15 cellular contexts compared by ENCODE assay signal in the genomic region with DNA sequence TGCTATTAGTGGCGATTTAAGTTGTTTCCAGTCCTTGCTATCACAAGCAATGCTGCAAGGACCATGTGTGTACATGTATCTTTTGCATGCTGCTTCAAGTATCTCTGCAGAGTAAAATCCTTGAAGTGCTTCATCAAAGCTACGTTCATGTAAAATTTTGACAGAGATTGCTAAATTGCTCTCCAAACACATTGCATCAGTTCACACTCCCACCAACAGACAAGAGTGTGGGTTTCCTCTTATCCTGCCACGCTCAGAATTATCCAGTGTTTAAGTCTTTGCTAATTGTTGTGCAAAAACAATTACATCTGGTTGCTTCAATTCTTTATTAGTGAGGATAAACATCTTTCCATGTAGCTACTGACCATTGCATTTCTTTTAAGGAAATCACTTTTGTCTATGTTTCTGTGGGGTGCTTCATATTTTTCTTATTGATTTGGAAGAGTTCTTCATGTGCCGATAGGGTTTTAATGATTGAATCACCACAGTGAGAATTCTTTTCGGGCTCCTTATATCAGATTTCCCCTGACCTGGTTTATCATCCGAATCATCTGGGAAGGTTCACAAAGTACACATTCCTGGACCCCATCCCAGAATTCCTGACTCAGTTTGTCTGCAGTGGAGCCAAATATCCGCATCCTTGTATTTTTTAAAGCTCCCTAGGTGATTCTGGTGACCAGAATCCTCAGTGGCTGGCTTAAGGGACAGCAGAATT.
"Had no signal": no experiment of that assay in that cellular context is flagged by ENCODE, and none has a peak within 500 bp of the region (broad histone marks: within the 10 kb centered on the region; RNA-seq: fewer than 3 reads in every experiment).

No MANE protein-coding gene starts in this region.

- FAIRE-seq: small intestine, urothelium cell line had no signal

- H3K4me2 ChIP-seq: neural progenitor cell had no signal

- H3K27ac ChIP-seq: breast epithelium, neural progenitor cell, parathyroid adenoma, stomach, thoracic aorta had no signal

- H3K4me3 ChIP-seq: breast epithelium, neural progenitor cell, stomach, thoracic aorta had no signal

- H3K9me3 ChIP-seq: breast epithelium, stomach, thoracic aorta had no signal

- H3K27me3 ChIP-seq: breast epithelium, stomach had no signal

- ATAC-seq: activated CD4-positive, CD25-positive, alpha-beta regulatory T cell treated with anti-CD3 and anti-CD28 coated beads, Interleukin-2, amount 50 U/mL, for 24 hours had no signal

- H3K79me2 ChIP-seq: parathyroid adenoma had no signal

- H3K9ac ChIP-seq: neural progenitor cell, parathyroid adenoma had no signal

- H3K4me1 ChIP-seq: breast epithelium, parathyroid adenoma, stomach had no signal

- DNase-seq: activated CD4-positive, alpha-beta T cell treated with anti-CD3 and anti-CD28 coated beads, Interleukin-2, amount 50 U/mL, for 4 hours; activated effector memory CD4-positive, alpha-beta T cell treated with anti-CD3 and anti-CD28 coated beads, Interleukin-2, amount 50 U/mL, for 16 hours; activated naive CD8-positive, alpha-beta T cell treated with anti-CD3 and anti-CD28 coated beads for 36 hours; activated T-cell treated with anti-CD3 and anti-CD28 coated beads, Interleukin-2, amount 50 U/mL, for 24 hours; dermis blood vessel endothelial cell; hippocampal formation; retina; small intestine; stomach had no signal

- H2AFZ ChIP-seq: neural progenitor cell, parathyroid adenoma had no signal

- H3K36me3 ChIP-seq: breast epithelium, neural progenitor cell, stomach, thoracic aorta had no signal
